In genomic region chr2:16461672-16462071, GRCh38 we compare ENCODE assay signal across 1 cellular context.
TF ChIP-seq lines count a peak whose summit lies in the region.

No MANE protein-coding gene starts in this region.

TF ChIP-seq in GM23338, 12 proteins besides CTCF, POLR2A, EP300 and RAD21 (continued from another document):
- TF ChIP-seq REST (IDR thresholded peaks at IDR 0.05; ENCODE audit: unreplicated experiment): no peak
- no peak for TF ChIP-seq POLR2AphosphoS5 (IDR thresholded peaks at IDR 0.05; ENCODE audit: low read depth)
- no peak for TF ChIP-seq JUNB (IDR thresholded peaks at IDR 0.05; ENCODE audit: unreplicated experiment)
